ENCODE assay signal across 18 cellular contexts in the genomic region with DNA sequence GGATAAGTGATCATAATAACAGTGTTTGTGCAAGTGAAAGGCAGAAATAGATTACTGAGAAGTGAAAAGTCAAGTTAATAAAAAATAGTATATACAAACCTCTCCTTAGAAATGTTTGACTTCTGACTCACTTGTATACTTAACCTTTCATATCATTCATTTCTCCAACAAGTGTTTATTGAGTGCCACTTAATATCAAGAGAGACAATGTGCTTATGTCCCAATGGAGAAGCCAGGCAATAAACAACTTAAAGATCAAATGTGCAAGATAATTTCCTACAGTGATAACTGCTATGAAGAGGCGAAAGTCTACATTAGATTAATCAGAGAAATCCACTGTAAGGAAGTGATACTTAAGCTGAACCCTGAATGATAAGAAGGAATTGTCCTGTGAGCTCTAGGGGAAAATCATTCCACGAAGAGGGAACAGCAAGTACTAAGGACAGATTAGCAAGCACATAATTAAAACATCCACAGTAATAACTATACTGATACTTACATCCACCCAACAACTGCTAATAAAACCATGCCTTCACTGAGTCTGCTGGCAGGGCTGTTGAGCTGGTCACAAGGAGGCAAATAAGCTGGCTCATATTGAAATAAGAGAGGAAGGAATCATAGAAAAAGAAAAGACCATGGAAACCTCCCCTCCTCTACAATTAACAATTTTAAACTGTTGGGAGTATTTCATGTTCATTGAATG.
DNase-seq lines count a peak whose midpoint lies in the region; ATAC-seq and TF ChIP-seq lines count a peak whose summit lies in the region.
"Had no signal": no experiment of that assay in that cellular context is flagged by ENCODE, and none has a peak within 500 bp of the region (broad histone marks: within the 10 kb centered on the region; RNA-seq: fewer than 3 reads in every experiment).

No MANE protein-coding gene starts in this region.

- peaks cover 0 to 5% (median 1%) of the 10 kb centered on the region in 7 donors for H3K9me3 Mint-ChIP-seq in CD14-positive monocyte
- H3K9me3 Mint-ChIP-seq: activated naive CD4-positive, alpha-beta T cell treated with anti-CD3 and anti-CD28 coated beads, Interleukin-2, amount 50 U/mL, for 72 hours; activated T-cell treated with anti-CD3 and anti-CD28 coated beads, Interleukin-2, amount 50 U/mL, for 72 hours; stimulated activated naive CD8-positive, alpha-beta T cell treated with anti-CD3 and anti-CD28 coated beads, Interleukin-15, amount 100 ng/mL, for 72 hours had no signal

- H3K4me3 Mint-ChIP-seq in CD14-positive monocyte: no peak overlapping the region
- H3K4me3 Mint-ChIP-seq: activated T-cell treated with anti-CD3 and anti-CD28 coated beads, Interleukin-2, amount 50 U/mL, for 72 hours; CD4-positive, CD25-positive, alpha-beta regulatory T cell; nephron progenitor cell; stimulated activated naive CD8-positive, alpha-beta T cell treated with anti-CD3 and anti-CD28 coated beads, Interleukin-15, amount 100 ng/mL, for 72 hours had no signal

- H3K27ac ChIP-seq in lung (ENCODE audit: low read depth in 1 of 2, low read length in 1 of 2): no peak overlapping the region
- H3K27ac ChIP-seq: heart right ventricle had no signal

- H3K36me3 ChIP-seq in lung (ENCODE audit: control insufficient read depth in 2 of 2, insufficient read depth in 2 of 2, low read length in 2 of 2): no peaks in the 10 kb centered on the region
- H3K36me3 ChIP-seq: heart right ventricle had no signal

- no peaks in the 10 kb centered on the region for H3K36me3 Mint-ChIP-seq in CD14-positive monocyte
- H3K36me3 Mint-ChIP-seq: activated naive CD4-positive, alpha-beta T cell treated with anti-CD3 and anti-CD28 coated beads, Interleukin-2, amount 50 U/mL, for 72 hours; CD4-positive, CD25-positive, alpha-beta regulatory T cell had no signal

- peak; percentile 5 for DNase-seq in COLO829 (ENCODE audit: low spot score)
- peak; percentile 38 for DNase-seq in amniotic epithelial cell (ENCODE audit: low read depth)
- DNase-seq in lung (ENCODE audit: low spot score): no peak
- DNase-seq in CD14-positive monocyte (ENCODE audit: low spot score): no peak
- DNase-seq in cortex of kidney (lab: John Stamatoyannopoulos, UW): no peak
- no peak for DNase-seq in left colon
- no peak for DNase-seq in activated CD8-positive, alpha-beta memory T cell treated with anti-CD3 and anti-CD28 coated beads, Interleukin-2, amount 50 U/mL, for 48 hours
- DNase-seq: activated CD4-positive, alpha-beta T cell treated with anti-CD3 and anti-CD28 coated beads, Interleukin-2, amount 50 U/mL, for 48 hours; activated T-cell treated with anti-CD3 and anti-CD28 coated beads, Interleukin-2, amount 50 U/mL, for 72 hours; CD4-positive, CD25-positive, alpha-beta regulatory T cell; EL; heart right ventricle; NCI-H2107; nephron progenitor cell; retina; stimulated activated naive CD8-positive, alpha-beta T cell treated with anti-CD3 and anti-CD28 coated beads, Interleukin-15, amount 100 ng/mL, for 72 hours had no signal

- H3K4me1 ChIP-seq in lung (ENCODE audit: control insufficient read depth in 2 of 2, insufficient read depth in 2 of 2, low read length in 2 of 2): peaks cover 0 to 2% of the 10 kb centered on the region in 2 donors

- no peaks in the 10 kb centered on the region for H3K9me3 ChIP-seq in lung (ENCODE audit: control insufficient read depth in 2 of 2, insufficient read depth in 1 of 2, low read length in 1 of 2)

- peak; percentile 47 for ATAC-seq in HG03175 (IDR thresholded peaks at IDR 0.05; ENCODE audit: unreplicated experiment)
- ATAC-seq in lung (ENCODE audit: insufficient read depth, low FRiP score): peak; percentile 58
- no peak for ATAC-seq in left colon
- ATAC-seq: activated naive CD4-positive, alpha-beta T cell treated with anti-CD3 and anti-CD28 coated beads, Interleukin-2, amount 50 U/mL, for 72 hours; activated T-cell treated with anti-CD3 and anti-CD28 coated beads, Interleukin-2, amount 50 U/mL, for 72 hours; heart right ventricle; stimulated activated naive CD8-positive, alpha-beta T cell treated with anti-CD3 and anti-CD28 coated beads, Interleukin-15, amount 100 ng/mL, for 72 hours had no signal

- 32 to 70% methylated on average over 2 of the region's 2 CpGs for WGBS in lung, 2 donors

- no peaks in the 10 kb centered on the region for H3K27me3 ChIP-seq in lung (ENCODE audit: control insufficient read depth, insufficient read depth)
- H3K27me3 ChIP-seq: heart right ventricle had no signal

- H3K27me3 Mint-ChIP-seq in CD14-positive monocyte (ENCODE audit: low read depth in 3 of 3): peaks cover 0 to 2% (median 0%) of the 10 kb centered on the region in 3 donors

- intact Hi-C loops in CD14-positive monocyte (cut with micrococcal nuclease): no loop called here
- intact Hi-C loops in left colon (cut with DNase I, micrococcal nuclease): no loop called here

- H3K4me1 Mint-ChIP-seq in CD14-positive monocyte: no peaks in the 10 kb centered on the region
- H3K4me1 Mint-ChIP-seq: CD4-positive, CD25-positive, alpha-beta regulatory T cell; nephron progenitor cell; stimulated activated naive CD8-positive, alpha-beta T cell treated with anti-CD3 and anti-CD28 coated beads, Interleukin-15, amount 100 ng/mL, for 72 hours had no signal

- H3K4me3 ChIP-seq in lung: no peak overlapping the region
- H3K4me3 ChIP-seq: heart right ventricle had no signal

- no peak for TF ChIP-seq CTCF in lung (IDR thresholded peaks at IDR 0.05; ENCODE audit: control extremely low read depth, extremely low read depth)
- no peak for TF ChIP-seq CTCF in CD14-positive monocyte (IDR thresholded peaks at IDR 0.05)

- no peak overlapping the region for H3K27ac Mint-ChIP-seq in CD14-positive monocyte
- H3K27ac Mint-ChIP-seq: activated naive CD4-positive, alpha-beta T cell treated with anti-CD3 and anti-CD28 coated beads, Interleukin-2, amount 50 U/mL, for 72 hours; CD4-positive, CD25-positive, alpha-beta regulatory T cell; stimulated activated naive CD8-positive, alpha-beta T cell treated with anti-CD3 and anti-CD28 coated beads, Interleukin-15, amount 100 ng/mL, for 72 hours had no signal

Comparison
In these comparisons a context has a peak if more than half of its experiments do, and no peak if none do; other contexts are left out.
1. DNase-seq: peak in COLO829 (single experiment) and amniotic epithelial cell (single experiment); none in lung (single experiment), CD14-positive monocyte (single experiment), cortex of kidney (single experiment), left colon (0 of 2) and activated CD8-positive, alpha-beta memory T cell treated with anti-CD3 and anti-CD28 coated beads, Interleukin-2, amount 50 U/mL, for 48 hours (single experiment).